Comparison of ENCODE assay signal across 1 cellular context in genomic region chr19:7312816-7313215, GRCh38.
TF ChIP-seq lines count a peak whose summit lies in the region.

No MANE protein-coding gene starts in this region.

TF ChIP-seq in GM23338, 12 proteins besides CTCF, POLR2A, EP300 and RAD21 (continued from another document):
- no peak for TF ChIP-seq ZNF462 (CRISPR knock-in tag; IDR thresholded peaks at IDR 0.05)
TF ChIP-seq in GM23338: peak in this region for 0.
